Comparison of ENCODE assay signal across 1 cellular context in the genomic region with DNA sequence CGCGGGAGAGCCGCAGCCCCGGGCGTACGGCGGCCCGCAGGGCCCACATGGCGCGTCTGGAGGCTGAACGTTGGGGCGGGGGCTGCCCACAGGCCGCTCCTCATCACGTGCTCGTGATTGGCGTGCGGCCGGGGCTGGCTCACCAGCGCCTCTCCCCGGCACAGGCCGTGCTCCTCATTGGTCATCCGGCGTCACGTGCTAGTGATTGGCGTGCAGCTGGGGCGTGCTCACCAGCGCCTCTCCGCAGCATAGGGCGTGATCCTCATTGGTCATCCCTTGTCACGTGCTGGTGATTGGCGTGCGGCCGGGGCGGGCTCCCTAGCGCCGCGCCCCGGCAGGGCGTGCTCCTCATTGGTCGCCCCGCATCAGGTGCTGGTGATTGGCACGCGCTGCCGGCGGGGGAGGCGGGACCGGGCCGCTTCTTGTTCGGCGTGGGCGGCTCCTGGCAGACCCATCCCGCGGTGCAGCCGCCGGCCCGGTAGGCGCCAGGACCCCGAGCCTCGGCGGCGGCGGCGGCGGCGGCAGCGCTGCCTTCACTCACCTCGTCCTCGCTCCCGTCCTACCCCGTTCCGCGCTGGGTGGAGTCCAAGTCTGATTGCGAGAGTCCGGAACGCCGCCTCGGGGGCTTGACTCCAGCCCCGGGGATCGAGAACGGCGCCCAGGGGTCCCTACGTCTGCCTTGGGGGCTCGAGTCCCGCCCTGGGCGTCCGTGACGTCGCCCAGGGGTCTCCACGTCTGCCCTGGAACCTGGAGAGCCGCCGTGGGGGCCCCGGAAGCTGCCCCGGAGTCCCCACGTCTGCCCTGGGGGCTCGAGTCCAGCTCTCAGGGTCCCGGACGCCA.
TF ChIP-seq lines count a peak whose summit lies in the region.

A gene with protein sequence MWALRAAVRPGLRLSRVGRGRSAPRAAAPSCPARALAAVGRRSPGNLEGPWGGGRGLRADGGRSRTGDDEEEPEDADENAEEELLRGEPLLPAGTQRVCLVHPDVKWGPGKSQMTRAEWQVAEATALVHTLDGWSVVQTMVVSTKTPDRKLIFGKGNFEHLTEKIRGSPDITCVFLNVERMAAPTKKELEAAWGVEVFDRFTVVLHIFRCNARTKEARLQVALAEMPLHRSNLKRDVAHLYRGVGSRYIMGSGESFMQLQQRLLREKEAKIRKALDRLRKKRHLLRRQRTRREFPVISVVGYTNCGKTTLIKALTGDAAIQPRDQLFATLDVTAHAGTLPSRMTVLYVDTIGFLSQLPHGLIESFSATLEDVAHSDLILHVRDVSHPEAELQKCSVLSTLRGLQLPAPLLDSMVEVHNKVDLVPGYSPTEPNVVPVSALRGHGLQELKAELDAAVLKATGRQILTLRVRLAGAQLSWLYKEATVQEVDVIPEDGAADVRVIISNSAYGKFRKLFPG (minus strand): TSS at position 58 of the 840 bp plus-strand sequence. CDS start 9 bp downstream, at position 49.

TF ChIP-seq in WTC11, 78 proteins besides CTCF, POLR2A, EP300 and RAD21 (continued from another document):
- no peak for TF ChIP-seq OVOL2 (CRISPR knock-in tag; IDR thresholded peaks at IDR 0.05; ENCODE audit: borderline replicate concordance)
- TF ChIP-seq ZNF396 (CRISPR knock-in tag; IDR thresholded peaks at IDR 0.05; ENCODE audit: borderline replicate concordance): no peak
- no peak for TF ChIP-seq CREM (CRISPR knock-in tag; IDR thresholded peaks at IDR 0.05)
- peak; percentile 11; the same call in 1 of the 2 replicates for TF ChIP-seq GABPB1 (CRISPR knock-in tag; IDR thresholded peaks at IDR 0.05)
- TF ChIP-seq, protein P1, sequence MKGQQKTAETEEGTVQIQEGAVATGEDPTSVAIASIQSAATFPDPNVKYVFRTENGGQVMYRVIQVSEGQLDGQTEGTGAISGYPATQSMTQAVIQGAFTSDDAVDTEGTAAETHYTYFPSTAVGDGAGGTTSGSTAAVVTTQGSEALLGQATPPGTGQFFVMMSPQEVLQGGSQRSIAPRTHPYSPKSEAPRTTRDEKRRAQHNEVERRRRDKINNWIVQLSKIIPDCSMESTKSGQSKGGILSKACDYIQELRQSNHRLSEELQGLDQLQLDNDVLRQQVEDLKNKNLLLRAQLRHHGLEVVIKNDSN (CRISPR knock-in tag; IDR thresholded peaks at IDR 0.05): peak; percentile 100
- no peak; the same call in 1 of the 2 replicates for TF ChIP-seq EMX1 (CRISPR knock-in tag; IDR thresholded peaks at IDR 0.05)
- TF ChIP-seq, protein P2, sequence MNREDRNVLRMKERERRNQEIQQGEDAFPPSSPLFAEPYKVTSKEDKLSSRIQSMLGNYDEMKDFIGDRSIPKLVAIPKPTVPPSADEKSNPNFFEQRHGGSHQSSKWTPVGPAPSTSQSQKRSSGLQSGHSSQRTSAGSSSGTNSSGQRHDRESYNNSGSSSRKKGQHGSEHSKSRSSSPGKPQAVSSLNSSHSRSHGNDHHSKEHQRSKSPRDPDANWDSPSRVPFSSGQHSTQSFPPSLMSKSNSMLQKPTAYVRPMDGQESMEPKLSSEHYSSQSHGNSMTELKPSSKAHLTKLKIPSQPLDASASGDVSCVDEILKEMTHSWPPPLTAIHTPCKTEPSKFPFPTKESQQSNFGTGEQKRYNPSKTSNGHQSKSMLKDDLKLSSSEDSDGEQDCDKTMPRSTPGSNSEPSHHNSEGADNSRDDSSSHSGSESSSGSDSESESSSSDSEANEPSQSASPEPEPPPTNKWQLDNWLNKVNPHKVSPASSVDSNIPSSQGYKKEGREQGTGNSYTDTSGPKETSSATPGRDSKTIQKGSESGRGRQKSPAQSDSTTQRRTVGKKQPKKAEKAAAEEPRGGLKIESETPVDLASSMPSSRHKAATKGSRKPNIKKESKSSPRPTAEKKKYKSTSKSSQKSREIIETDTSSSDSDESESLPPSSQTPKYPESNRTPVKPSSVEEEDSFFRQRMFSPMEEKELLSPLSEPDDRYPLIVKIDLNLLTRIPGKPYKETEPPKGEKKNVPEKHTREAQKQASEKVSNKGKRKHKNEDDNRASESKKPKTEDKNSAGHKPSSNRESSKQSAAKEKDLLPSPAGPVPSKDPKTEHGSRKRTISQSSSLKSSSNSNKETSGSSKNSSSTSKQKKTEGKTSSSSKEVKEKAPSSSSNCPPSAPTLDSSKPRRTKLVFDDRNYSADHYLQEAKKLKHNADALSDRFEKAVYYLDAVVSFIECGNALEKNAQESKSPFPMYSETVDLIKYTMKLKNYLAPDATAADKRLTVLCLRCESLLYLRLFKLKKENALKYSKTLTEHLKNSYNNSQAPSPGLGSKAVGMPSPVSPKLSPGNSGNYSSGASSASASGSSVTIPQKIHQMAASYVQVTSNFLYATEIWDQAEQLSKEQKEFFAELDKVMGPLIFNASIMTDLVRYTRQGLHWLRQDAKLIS (CRISPR knock-in tag; IDR thresholded peaks at IDR 0.05; ENCODE audit: borderline replicate concordance): no peak
- 0 out of 2 replicates have a peak, but pooled peaks have one; percentile 28 for TF ChIP-seq ZNF232 (CRISPR knock-in tag; IDR thresholded peaks at IDR 0.05)
- TF ChIP-seq ZNF423 (CRISPR knock-in tag; IDR thresholded peaks at IDR 0.05): 0 out of 2 replicates have a peak, but pooled peaks have one; percentile 28
- TF ChIP-seq, protein P3, sequence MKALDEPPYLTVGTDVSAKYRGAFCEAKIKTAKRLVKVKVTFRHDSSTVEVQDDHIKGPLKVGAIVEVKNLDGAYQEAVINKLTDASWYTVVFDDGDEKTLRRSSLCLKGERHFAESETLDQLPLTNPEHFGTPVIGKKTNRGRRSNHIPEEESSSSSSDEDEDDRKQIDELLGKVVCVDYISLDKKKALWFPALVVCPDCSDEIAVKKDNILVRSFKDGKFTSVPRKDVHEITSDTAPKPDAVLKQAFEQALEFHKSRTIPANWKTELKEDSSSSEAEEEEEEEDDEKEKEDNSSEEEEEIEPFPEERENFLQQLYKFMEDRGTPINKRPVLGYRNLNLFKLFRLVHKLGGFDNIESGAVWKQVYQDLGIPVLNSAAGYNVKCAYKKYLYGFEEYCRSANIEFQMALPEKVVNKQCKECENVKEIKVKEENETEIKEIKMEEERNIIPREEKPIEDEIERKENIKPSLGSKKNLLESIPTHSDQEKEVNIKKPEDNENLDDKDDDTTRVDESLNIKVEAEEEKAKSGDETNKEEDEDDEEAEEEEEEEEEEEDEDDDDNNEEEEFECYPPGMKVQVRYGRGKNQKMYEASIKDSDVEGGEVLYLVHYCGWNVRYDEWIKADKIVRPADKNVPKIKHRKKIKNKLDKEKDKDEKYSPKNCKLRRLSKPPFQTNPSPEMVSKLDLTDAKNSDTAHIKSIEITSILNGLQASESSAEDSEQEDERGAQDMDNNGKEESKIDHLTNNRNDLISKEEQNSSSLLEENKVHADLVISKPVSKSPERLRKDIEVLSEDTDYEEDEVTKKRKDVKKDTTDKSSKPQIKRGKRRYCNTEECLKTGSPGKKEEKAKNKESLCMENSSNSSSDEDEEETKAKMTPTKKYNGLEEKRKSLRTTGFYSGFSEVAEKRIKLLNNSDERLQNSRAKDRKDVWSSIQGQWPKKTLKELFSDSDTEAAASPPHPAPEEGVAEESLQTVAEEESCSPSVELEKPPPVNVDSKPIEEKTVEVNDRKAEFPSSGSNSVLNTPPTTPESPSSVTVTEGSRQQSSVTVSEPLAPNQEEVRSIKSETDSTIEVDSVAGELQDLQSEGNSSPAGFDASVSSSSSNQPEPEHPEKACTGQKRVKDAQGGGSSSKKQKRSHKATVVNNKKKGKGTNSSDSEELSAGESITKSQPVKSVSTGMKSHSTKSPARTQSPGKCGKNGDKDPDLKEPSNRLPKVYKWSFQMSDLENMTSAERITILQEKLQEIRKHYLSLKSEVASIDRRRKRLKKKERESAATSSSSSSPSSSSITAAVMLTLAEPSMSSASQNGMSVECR (CRISPR knock-in tag; IDR thresholded peaks at IDR 0.05; ENCODE audit: borderline replicate concordance): no peak
